ENCODE assay signal across 1 cellular context in the genomic region with DNA sequence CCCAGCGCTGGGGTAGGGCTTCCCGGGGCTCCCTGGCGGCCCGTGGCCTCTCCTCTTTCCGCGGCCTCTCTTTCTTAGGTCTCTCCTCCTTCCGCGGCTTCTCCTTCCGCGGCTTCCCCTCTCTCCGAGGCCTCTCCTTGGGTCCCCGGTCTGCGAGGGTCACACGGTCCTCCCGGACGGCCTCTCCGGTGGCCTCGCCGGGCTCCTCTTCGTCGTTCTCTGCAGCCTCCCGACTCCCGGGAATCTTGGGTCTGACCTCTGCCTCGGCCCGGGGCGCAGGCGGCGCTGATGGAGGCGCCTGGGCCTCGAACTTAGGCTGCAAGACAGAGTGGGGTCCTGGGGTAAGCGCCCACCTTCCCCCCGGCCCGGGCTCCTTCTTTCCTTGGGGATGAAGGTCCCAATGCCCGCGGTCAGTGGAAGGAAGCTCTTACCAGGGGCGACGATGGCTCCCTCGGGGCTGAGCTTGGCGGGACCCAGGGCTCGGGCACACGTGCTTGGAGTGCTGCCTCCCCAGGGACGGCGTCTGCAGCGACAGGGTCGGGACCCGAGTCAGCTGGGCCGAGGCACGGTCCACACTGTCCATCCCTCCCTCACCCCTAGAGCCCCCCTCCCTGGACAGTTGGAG.
TF ChIP-seq lines count a peak whose summit lies in the region.

No MANE protein-coding gene starts in this region.

TF ChIP-seq in GM23338, 12 proteins besides CTCF, POLR2A, EP300 and RAD21 (continued from another document):
- TF ChIP-seq REST (IDR thresholded peaks at IDR 0.05; ENCODE audit: unreplicated experiment) (no peak), STAT1 (IDR thresholded peaks at IDR 0.05; ENCODE audit: unreplicated experiment) (no peak)
